ENCODE assay signal across 1 cellular context in the genomic region with DNA sequence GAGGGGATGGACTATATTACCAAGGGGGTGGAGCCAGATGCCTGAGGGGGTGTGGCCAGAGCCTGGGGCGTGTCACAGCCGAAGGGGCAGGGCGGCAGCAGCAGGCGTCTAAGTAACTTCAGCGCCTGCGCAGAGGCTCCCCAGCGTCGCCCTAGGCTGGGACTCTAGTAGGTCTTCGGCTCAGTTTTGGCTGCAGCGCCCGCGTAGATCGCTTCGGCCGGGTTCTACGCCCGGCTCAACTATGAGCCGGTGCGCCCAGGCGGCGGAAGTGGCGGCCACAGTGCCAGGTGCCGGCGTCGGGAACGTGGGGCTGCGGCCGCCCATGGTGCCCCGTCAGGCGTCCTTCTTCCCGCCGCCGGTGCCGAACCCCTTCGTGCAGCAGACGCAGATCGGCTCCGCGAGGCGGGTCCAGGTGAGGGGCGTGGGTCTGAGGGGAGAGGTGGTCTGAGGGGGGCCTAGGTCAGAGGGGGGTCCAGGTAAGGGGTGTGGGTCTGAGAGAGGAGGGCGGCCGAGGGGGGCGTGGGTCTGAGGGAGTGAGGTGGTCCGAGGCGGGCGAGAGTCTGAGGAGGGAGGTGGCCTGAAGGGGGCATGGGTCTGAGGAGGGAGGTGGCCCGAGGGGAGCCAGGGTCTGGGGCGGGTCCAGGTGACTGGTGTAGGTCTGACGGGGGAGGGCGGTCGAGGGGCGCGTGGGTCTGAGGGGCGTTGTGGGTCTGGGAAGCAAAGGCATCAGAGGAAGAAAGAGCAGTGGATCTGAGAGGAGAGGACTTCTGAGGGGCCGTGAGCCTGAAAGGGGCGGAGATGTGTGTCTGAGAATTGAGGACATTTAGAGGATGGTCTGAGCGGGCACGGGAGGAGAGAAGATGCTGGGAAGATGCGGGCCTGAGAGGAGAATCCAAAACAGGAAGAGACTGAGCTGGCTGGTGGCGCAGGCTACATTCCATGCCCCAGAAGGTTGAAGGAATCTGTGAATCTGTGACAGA.
TF ChIP-seq lines count a peak whose summit lies in the region.

A gene with protein sequence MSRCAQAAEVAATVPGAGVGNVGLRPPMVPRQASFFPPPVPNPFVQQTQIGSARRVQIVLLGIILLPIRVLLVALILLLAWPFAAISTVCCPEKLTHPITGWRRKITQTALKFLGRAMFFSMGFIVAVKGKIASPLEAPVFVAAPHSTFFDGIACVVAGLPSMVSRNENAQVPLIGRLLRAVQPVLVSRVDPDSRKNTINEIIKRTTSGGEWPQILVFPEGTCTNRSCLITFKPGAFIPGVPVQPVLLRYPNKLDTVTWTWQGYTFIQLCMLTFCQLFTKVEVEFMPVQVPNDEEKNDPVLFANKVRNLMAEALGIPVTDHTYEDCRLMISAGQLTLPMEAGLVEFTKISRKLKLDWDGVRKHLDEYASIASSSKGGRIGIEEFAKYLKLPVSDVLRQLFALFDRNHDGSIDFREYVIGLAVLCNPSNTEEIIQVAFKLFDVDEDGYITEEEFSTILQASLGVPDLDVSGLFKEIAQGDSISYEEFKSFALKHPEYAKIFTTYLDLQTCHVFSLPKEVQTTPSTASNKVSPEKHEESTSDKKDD (plus strand): TSS at position 132 of the 980 bp plus-strand sequence. CDS start 110 bp downstream, at position 242.

TF ChIP-seq in HepG2, 621 proteins besides CTCF, POLR2A, EP300 and RAD21 (continued from another document and continues in another):
- TF ChIP-seq, protein P1, sequence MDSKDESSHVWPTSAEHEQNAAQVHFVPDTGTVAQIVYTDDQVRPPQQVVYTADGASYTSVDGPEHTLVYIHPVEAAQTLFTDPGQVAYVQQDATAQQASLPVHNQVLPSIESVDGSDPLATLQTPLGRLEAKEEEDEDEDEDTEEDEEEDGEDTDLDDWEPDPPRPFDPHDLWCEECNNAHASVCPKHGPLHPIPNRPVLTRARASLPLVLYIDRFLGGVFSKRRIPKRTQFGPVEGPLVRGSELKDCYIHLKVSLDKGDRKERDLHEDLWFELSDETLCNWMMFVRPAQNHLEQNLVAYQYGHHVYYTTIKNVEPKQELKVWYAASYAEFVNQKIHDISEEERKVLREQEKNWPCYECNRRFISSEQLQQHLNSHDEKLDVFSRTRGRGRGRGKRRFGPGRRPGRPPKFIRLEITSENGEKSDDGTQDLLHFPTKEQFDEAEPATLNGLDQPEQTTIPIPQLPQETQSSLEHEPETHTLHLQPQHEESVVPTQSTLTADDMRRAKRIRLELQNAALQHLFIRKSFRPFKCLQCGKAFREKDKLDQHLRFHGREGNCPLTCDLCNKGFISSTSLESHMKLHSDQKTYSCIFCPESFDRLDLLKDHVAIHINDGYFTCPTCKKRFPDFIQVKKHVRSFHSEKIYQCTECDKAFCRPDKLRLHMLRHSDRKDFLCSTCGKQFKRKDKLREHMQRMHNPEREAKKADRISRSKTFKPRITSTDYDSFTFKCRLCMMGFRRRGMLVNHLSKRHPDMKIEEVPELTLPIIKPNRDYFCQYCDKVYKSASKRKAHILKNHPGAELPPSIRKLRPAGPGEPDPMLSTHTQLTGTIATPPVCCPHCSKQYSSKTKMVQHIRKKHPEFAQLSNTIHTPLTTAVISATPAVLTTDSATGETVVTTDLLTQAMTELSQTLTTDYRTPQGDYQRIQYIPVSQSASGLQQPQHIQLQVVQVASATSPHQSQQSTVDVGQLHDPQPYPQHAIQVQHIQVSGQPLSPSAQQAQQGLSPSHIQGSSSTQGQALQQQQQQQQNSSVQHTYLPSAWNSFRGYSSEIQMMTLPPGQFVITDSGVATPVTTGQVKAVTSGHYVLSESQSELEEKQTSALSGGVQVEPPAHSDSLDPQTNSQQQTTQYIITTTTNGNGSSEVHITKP (CRISPR knock-in tag; IDR thresholded peaks at IDR 0.05; ENCODE audit: low read depth), result no peak
- TF ChIP-seq GZF1 (CRISPR knock-in tag; IDR thresholded peaks at IDR 0.05) (no peak), ADNP (CRISPR knock-in tag; IDR thresholded peaks at IDR 0.05) (0 out of 2 replicates have a peak, but pooled peaks have one; percentile 18), HOXA3 (CRISPR knock-in tag; IDR thresholded peaks at IDR 0.05) (0 out of 2 replicates have a peak, but pooled peaks have one; percentile 48), TBP (CRISPR knock-in tag; IDR thresholded peaks at IDR 0.05) (no peak), RCOR2 (CRISPR knock-in tag; IDR thresholded peaks at IDR 0.05) (no peak), RARA (CRISPR knock-in tag; IDR thresholded peaks at IDR 0.05) (no peak), ZNF883 (CRISPR knock-in tag; IDR thresholded peaks at IDR 0.05; ENCODE audit: not compliant biosample characterization) (peak; percentile 47), PTBP1 (IDR thresholded peaks at IDR 0.05; ENCODE audit: low read depth, low read length, poor library complexity, severe bottlenecking) (no peak), ZNF816 (CRISPR knock-in tag; IDR thresholded peaks at IDR 0.05; ENCODE audit: borderline replicate concordance) (no peak), HOXA5 (CRISPR knock-in tag; IDR thresholded peaks at IDR 0.05) (peak; percentile 63), PHF5A (CRISPR knock-in tag; IDR thresholded peaks at IDR 0.05; ENCODE audit: low read depth, unreplicated experiment) (no peak), HNRNPL (IDR thresholded peaks at IDR 0.05; ENCODE audit: low read depth, low read length) (0 out of 2 replicates have a peak, but pooled peaks have one; percentile 29)
- TF ChIP-seq, protein P2, sequence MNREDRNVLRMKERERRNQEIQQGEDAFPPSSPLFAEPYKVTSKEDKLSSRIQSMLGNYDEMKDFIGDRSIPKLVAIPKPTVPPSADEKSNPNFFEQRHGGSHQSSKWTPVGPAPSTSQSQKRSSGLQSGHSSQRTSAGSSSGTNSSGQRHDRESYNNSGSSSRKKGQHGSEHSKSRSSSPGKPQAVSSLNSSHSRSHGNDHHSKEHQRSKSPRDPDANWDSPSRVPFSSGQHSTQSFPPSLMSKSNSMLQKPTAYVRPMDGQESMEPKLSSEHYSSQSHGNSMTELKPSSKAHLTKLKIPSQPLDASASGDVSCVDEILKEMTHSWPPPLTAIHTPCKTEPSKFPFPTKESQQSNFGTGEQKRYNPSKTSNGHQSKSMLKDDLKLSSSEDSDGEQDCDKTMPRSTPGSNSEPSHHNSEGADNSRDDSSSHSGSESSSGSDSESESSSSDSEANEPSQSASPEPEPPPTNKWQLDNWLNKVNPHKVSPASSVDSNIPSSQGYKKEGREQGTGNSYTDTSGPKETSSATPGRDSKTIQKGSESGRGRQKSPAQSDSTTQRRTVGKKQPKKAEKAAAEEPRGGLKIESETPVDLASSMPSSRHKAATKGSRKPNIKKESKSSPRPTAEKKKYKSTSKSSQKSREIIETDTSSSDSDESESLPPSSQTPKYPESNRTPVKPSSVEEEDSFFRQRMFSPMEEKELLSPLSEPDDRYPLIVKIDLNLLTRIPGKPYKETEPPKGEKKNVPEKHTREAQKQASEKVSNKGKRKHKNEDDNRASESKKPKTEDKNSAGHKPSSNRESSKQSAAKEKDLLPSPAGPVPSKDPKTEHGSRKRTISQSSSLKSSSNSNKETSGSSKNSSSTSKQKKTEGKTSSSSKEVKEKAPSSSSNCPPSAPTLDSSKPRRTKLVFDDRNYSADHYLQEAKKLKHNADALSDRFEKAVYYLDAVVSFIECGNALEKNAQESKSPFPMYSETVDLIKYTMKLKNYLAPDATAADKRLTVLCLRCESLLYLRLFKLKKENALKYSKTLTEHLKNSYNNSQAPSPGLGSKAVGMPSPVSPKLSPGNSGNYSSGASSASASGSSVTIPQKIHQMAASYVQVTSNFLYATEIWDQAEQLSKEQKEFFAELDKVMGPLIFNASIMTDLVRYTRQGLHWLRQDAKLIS (CRISPR knock-in tag; IDR thresholded peaks at IDR 0.05), result no peak
- TF ChIP-seq, protein P3, sequence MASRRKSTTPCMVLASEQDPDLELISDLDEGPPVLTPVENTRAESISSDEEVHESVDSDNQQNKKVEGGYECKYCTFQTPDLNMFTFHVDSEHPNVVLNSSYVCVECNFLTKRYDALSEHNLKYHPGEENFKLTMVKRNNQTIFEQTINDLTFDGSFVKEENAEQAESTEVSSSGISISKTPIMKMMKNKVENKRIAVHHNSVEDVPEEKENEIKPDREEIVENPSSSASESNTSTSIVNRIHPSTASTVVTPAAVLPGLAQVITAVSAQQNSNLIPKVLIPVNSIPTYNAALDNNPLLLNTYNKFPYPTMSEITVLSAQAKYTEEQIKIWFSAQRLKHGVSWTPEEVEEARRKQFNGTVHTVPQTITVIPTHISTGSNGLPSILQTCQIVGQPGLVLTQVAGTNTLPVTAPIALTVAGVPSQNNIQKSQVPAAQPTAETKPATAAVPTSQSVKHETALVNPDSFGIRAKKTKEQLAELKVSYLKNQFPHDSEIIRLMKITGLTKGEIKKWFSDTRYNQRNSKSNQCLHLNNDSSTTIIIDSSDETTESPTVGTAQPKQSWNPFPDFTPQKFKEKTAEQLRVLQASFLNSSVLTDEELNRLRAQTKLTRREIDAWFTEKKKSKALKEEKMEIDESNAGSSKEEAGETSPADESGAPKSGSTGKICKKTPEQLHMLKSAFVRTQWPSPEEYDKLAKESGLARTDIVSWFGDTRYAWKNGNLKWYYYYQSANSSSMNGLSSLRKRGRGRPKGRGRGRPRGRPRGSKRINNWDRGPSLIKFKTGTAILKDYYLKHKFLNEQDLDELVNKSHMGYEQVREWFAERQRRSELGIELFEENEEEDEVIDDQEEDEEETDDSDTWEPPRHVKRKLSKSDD (CRISPR knock-in tag; IDR thresholded peaks at IDR 0.05; ENCODE audit: low read depth), result no peak
- TF ChIP-seq, protein P4, sequence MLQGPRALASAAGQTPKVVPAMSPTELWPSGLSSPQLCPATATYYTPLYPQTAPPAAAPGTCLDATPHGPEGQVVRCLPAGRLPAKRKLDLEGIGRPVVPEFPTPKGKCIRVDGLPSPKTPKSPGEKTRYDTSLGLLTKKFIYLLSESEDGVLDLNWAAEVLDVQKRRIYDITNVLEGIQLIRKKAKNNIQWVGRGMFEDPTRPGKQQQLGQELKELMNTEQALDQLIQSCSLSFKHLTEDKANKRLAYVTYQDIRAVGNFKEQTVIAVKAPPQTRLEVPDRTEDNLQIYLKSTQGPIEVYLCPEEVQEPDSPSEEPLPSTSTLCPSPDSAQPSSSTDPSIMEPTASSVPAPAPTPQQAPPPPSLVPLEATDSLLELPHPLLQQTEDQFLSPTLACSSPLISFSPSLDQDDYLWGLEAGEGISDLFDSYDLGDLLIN (CRISPR knock-in tag; IDR thresholded peaks at IDR 0.05; ENCODE audit: borderline replicate concordance), result peak; percentile 64; the same call in 1 of the 2 replicates
- TF ChIP-seq, protein P5, sequence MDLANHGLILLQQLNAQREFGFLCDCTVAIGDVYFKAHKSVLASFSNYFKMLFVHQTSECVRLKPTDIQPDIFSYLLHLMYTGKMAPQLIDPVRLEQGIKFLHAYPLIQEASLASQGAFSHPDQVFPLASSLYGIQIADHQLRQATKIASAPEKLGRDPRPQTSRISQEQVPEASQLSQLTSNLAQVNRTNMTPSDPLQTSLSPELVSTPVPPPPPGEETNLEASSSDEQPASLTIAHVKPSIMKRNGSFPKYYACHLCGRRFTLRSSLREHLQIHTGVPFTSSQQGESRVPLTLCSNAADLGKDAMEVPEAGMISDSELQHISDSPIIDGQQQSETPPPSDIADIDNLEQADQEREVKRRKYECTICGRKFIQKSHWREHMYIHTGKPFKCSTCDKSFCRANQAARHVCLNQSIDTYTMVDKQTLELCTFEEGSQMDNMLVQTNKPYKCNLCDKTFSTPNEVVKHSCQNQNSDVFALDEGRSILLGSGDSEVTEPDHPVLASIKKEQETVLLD (CRISPR knock-in tag; IDR thresholded peaks at IDR 0.05; ENCODE audit: low read depth), result no peak
- TF ChIP-seq, protein P6, sequence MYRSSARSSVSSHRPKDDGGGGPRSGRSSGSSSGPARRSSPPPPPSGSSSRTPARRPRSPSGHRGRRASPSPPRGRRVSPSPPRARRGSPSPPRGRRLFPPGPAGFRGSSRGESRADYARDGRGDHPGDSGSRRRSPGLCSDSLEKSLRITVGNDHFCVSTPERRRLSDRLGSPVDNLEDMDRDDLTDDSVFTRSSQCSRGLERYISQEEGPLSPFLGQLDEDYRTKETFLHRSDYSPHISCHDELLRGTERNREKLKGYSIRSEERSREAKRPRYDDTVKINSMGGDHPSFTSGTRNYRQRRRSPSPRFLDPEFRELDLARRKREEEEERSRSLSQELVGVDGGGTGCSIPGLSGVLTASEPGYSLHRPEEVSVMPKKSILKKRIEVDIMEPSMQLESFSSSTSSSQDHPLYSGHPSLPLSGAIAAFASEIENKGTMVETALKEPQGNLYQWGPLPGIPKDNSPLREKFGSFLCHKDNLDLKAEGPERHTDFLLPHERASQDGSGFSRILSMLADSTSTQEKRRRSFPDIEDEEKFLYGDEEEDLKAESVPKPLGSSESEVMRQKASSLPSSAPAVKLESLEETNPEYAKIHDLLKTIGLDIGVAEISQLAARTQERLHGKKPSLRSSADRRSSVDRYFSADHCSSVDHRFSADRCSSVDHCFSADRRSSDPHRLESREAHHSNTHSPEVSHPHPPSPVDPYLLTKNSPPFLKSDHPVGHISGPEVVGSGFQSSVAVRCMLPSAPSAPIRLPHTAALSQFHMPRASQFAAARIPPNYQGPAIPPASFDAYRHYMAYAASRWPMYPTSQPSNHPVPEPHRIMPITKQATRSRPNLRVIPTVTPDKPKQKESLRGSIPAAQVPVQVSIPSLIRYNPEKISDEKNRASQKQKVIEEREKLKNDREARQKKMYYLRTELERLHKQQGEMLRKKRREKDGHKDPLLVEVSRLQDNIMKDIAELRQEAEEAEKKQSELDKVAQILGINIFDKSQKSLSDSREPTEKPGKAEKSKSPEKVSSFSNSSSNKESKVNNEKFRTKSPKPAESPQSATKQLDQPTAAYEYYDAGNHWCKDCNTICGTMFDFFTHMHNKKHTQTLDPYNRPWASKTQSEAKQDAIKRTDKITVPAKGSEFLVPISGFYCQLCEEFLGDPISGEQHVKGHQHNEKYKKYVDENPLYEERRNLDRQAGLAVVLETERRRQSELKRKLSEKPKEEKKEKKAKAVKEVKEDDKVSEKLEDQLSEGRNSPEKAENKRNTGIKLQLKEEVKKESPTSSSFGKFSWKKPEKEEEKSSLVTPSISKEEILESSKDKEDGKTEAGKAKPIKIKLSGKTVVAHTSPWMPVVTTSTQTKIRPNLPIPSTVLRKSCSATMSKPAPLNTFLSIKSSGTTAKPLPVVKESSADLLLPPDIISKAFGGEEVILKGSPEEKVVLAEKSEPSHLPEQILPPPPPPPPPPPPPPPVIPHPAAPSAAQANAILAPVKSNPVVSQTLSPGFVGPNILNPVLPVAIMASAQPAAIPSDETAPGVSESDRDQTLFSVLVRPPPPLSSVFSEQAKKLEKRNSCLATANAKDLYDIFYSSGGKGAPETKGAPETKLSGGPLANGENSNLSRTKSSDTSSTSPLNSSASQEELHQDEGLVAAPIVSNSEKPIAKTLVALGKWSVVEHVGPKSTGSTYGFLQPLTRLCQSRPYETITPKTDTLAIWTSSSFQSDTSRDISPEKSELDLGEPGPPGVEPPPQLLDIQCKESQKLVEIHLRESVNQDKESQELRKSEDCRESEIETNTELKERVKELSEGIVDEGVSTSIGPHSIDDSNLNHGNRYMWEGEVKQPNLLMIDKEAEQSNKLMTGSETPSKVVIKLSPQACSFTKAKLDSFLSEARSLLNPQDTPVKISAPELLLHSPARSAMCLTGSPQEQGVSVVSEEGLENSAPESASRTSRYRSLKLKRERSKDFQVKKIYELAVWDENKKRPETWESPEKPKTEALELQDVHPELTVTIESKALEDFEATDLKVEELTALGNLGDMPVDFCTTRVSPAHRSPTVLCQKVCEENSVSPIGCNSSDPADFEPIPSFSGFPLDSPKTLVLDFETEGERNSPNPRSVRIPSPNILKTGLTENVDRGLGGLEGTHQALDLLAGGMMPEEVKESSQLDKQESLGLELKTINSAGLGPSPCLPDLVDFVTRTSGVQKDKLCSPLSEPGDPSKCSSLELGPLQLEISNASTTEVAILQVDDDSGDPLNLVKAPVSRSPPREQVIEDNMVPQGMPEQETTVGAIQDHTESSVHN (CRISPR knock-in tag; IDR thresholded peaks at IDR 0.05), result no peak
- TF ChIP-seq, protein P7, sequence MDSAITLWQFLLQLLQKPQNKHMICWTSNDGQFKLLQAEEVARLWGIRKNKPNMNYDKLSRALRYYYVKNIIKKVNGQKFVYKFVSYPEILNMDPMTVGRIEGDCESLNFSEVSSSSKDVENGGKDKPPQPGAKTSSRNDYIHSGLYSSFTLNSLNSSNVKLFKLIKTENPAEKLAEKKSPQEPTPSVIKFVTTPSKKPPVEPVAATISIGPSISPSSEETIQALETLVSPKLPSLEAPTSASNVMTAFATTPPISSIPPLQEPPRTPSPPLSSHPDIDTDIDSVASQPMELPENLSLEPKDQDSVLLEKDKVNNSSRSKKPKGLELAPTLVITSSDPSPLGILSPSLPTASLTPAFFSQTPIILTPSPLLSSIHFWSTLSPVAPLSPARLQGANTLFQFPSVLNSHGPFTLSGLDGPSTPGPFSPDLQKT (CRISPR knock-in tag; IDR thresholded peaks at IDR 0.05; ENCODE audit: borderline replicate concordance), result no peak
